Comparison of ENCODE assay signal across 12 cellular contexts in the genomic region with DNA sequence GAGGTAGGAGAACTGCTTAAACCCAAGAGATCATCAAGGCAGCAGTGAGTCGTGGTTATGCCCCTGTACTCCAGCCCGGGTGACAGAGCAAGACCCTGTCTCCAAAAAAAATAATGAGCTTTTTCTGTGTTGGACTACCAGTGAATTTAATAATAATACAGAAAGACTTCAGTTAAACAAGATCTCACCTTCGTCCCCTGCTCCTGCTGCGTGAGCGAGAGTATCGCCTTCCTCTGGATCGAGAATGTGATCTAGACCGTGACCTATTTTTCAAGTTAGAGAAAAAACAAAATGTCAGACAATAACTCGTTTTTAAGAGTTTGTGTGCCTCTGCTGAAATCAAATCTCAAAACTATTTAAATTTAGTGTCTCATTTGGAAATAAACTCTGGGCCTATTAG. TPM values are rescaled to one million over a fixed set of nuclear protein-coding genes. Genes with fewer than 3 reads are reported as not detected.
A peak's percentile ranks its signal among the peaks of the same experiment; 100 is the strongest.
DNase-seq lines count a peak whose midpoint lies in the region; ATAC-seq and TF ChIP-seq lines count a peak whose summit lies in the region.
"Had no signal": no experiment of that assay in that cellular context is flagged by ENCODE, and none has a peak within 500 bp of the region (broad histone marks: within the 10 kb centered on the region; RNA-seq: fewer than 3 reads in every experiment).

No MANE protein-coding gene starts in this region.

- TF ChIP-seq CTCF in CD4-positive, alpha-beta T cell (IDR thresholded peaks at IDR 0.05) = no peak
- TF ChIP-seq CTCF in natural killer cell (IDR thresholded peaks at IDR 0.05) = no peak

- no peaks in the 10 kb centered on the region for H3K9me3 Mint-ChIP-seq in CD4-positive, alpha-beta T cell
- H3K9me3 Mint-ChIP-seq in activated naive CD8-positive, alpha-beta T cell treated with anti-CD3 and anti-CD28 coated beads, Interleukin-2, amount 10 ng/mL, durations not matched to agents 7 days and 5 days = no peaks in the 10 kb centered on the region
- no peaks in the 10 kb centered on the region for H3K9me3 Mint-ChIP-seq in natural killer cell

- H3K36me3 ChIP-seq in HUES64 (ENCODE audit: insufficient read depth, low read length) = peaks cover 68% of the 10 kb centered on the region

- no peaks in the 10 kb centered on the region for H3K27me3 ChIP-seq in CD4-positive, alpha-beta T cell (ENCODE audit: control insufficient read depth, insufficient read depth, low read length)
- no peaks in the 10 kb centered on the region for H3K27me3 ChIP-seq in HUES64 (ENCODE audit: insufficient read depth, low read length)
- H3K27me3 ChIP-seq: tibial nerve had no signal

- peak overlapping the region; percentile 43 for H3K27ac ChIP-seq in CD4-positive, alpha-beta T cell (ENCODE audit: low read depth, low read length)
- no peak overlapping the region for H3K27ac ChIP-seq in HUES64 (ENCODE audit: low read depth, low read length)

- no peak overlapping the region for H3K9ac ChIP-seq in HUES64 (ENCODE audit: low read depth, low read length)

- peak overlapping the region; percentile 99 for H3K4me3 Mint-ChIP-seq in CD4-positive, alpha-beta T cell
- H3K4me3 Mint-ChIP-seq in activated naive CD8-positive, alpha-beta T cell treated with anti-CD3 and anti-CD28 coated beads, Interleukin-2, amount 10 ng/mL, durations not matched to agents 7 days and 5 days = peak overlapping the region; percentile 70
- H3K4me3 Mint-ChIP-seq in natural killer cell = peak overlapping the region; percentile 58

- intact Hi-C loops in CD4-positive, alpha-beta T cell (cut with DNase I, micrococcal nuclease) = loop anchor here in 1 of 2 experiments (10.0 kb wide), 1 partner anchor 1664 kb away; a partner anchor contains a TSS
- intact Hi-C loops in natural killer cell (cut with micrococcal nuclease) = no loop called here

- H3K4me1 ChIP-seq in HUES64 (ENCODE audit: insufficient read depth, low read length) = peaks cover 16% of the 10 kb centered on the region

- no peaks in the 10 kb centered on the region for H3K9me3 ChIP-seq in CD4-positive, alpha-beta T cell (ENCODE audit: control insufficient read depth, low read length)
- no peaks in the 10 kb centered on the region for H3K9me3 ChIP-seq in HUES64 (ENCODE audit: insufficient read depth, low read depth, low read length)
- H3K9me3 ChIP-seq: tibial nerve had no signal

- peaks cover 4% of the 10 kb centered on the region for H3K27me3 Mint-ChIP-seq in CD4-positive, alpha-beta T cell
- H3K27me3 Mint-ChIP-seq in activated naive CD8-positive, alpha-beta T cell treated with anti-CD3 and anti-CD28 coated beads, Interleukin-2, amount 10 ng/mL, durations not matched to agents 7 days and 5 days = no peaks in the 10 kb centered on the region
- peaks cover 0 to 4% of the 10 kb centered on the region in 2 donors for H3K27me3 Mint-ChIP-seq in natural killer cell (ENCODE audit: low read depth in 2 of 2)

- ATAC-seq in CD4-positive, alpha-beta T cell (ENCODE audit: poor library complexity) = no peak
- ATAC-seq in activated naive CD8-positive, alpha-beta T cell treated with anti-CD3 and anti-CD28 coated beads, Interleukin-2, amount 10 ng/mL, durations not matched to agents 7 days and 5 days (ENCODE audit: low read depth) = no peak
- ATAC-seq in natural killer cell (no peak), GM19324 (IDR thresholded peaks at IDR 0.05; ENCODE audit: low FRiP score, unreplicated experiment) (no peak)

- CTCF ChIA-PET in CD4-positive, alpha-beta T cell (lab: Charles Lee) = interaction anchor here (1.9 kb wide), 1 partner anchor 145 kb away, joined by 7 read pairs; no protein-coding TSS in a partner anchor
- CTCF ChIA-PET in HEK293T (lab: Yijun Ruan, JAX) = no interaction called here

- POLR2A ChIA-PET in CD4-positive, alpha-beta T cell (lab: Charles Lee) = interaction anchor here (1.0 to 3.9 kb wide), 4 partner anchors 15 to 167 kb away, joined by 3 to 38 read pairs (median 11); a partner anchor contains a TSS
- POLR2A ChIA-PET in activated naive CD8-positive, alpha-beta T cell treated with anti-CD3 and anti-CD28 coated beads, Interleukin-2, amount 10 ng/mL, durations not matched to agents 7 days and 5 days (lab: Charles Lee) = interaction anchor here (0.6 to 1.6 kb wide), 6 partner anchors 10 to 212 kb away, joined by 3 to 4 read pairs (median 3); a partner anchor contains a TSS
- POLR2A ChIA-PET in HEK293T (lab: Yijun Ruan, JAX) = no interaction called here

- peaks cover 88% of the 10 kb centered on the region for H3K36me3 Mint-ChIP-seq in CD4-positive, alpha-beta T cell (ENCODE audit: low read depth)
- peaks cover 58% of the 10 kb centered on the region for H3K36me3 Mint-ChIP-seq in activated naive CD8-positive, alpha-beta T cell treated with anti-CD3 and anti-CD28 coated beads, Interleukin-2, amount 10 ng/mL, durations not matched to agents 7 days and 5 days
- peaks cover 44% of the 10 kb centered on the region for H3K36me3 Mint-ChIP-seq in natural killer cell

- WGBS in HUES64 = 98% methylated on average over 9 of the region's 9 CpGs

- H3K27ac Mint-ChIP-seq in CD4-positive, alpha-beta T cell = peak overlapping the region; percentile 94
- no peak overlapping the region for H3K27ac Mint-ChIP-seq in activated naive CD8-positive, alpha-beta T cell treated with anti-CD3 and anti-CD28 coated beads, Interleukin-2, amount 10 ng/mL, durations not matched to agents 7 days and 5 days
- peak overlapping the region; percentile 26 to 80 for H3K27ac Mint-ChIP-seq in natural killer cell

- peak overlapping the region; percentile 93 for H3K4me3 ChIP-seq in HUES64 (ENCODE audit: low read length)

- DNase-seq in CD4-positive, alpha-beta T cell = no peak
- DNase-seq in activated naive CD8-positive, alpha-beta T cell treated with anti-CD3 and anti-CD28 coated beads, Interleukin-2, amount 10 ng/mL, durations not matched to agents 7 days and 5 days = no peak
- DNase-seq in natural killer cell (no peak), NCI-H345 (lab: John Stamatoyannopoulos, UW) (no peak), HEK293T (ENCODE audit: extremely low spot score) (no peak), hippocampal formation (lab: John Stamatoyannopoulos, UW) (no peak)
- DNase-seq: DMS79 treated with DMSO at 0.1 percent for 48 hours, NCI-H1092, NCI-H748 treated with DMSO at 0.1 percent for 48 hours had no signal

- peaks cover 80% of the 10 kb centered on the region for H3K4me1 Mint-ChIP-seq in CD4-positive, alpha-beta T cell (ENCODE audit: low read depth)
- peaks cover 63% of the 10 kb centered on the region for H3K4me1 Mint-ChIP-seq in activated naive CD8-positive, alpha-beta T cell treated with anti-CD3 and anti-CD28 coated beads, Interleukin-2, amount 10 ng/mL, durations not matched to agents 7 days and 5 days
- H3K4me1 Mint-ChIP-seq in natural killer cell = peaks cover 65 to 71% of the 10 kb centered on the region in 2 donors

TF ChIP-seq in HEK293T, 16 proteins besides CTCF, POLR2A, EP300 and RAD21:
- TF ChIP-seq ARNT (IDR thresholded peaks at IDR 0.05) (no peak), ELF4 (IDR thresholded peaks at IDR 0.05) (no peak), SP1 (IDR thresholded peaks at IDR 0.05) (no peak), FOXM1 (IDR thresholded peaks at IDR 0.05; ENCODE audit: borderline replicate concordance) (no peak), CTBP1 (IDR thresholded peaks at IDR 0.05; ENCODE audit: borderline replicate concordance) (no peak), FOXA1 (IDR thresholded peaks at IDR 0.05) (no peak), FOXK2 (IDR thresholded peaks at IDR 0.05) (no peak), BHLHE40 (IDR thresholded peaks at IDR 0.05; ENCODE audit: borderline replicate concordance) (no peak), ZNF384 (IDR thresholded peaks at IDR 0.05) (no peak), SUZ12 (IDR thresholded peaks at IDR 0.05) (no peak), LEF1 (IDR thresholded peaks at IDR 0.05; ENCODE audit: borderline replicate concordance) (no peak), HDGF (IDR thresholded peaks at IDR 0.05; ENCODE audit: borderline replicate concordance) (no peak), TARDBP (IDR thresholded peaks at IDR 0.05) (no peak), L3MBTL2 (conservative IDR thresholded peaks at IDR 0.05) (no peak), NFRKB (IDR thresholded peaks at IDR 0.05) (no peak)
- TF ChIP-seq, protein P1, sequence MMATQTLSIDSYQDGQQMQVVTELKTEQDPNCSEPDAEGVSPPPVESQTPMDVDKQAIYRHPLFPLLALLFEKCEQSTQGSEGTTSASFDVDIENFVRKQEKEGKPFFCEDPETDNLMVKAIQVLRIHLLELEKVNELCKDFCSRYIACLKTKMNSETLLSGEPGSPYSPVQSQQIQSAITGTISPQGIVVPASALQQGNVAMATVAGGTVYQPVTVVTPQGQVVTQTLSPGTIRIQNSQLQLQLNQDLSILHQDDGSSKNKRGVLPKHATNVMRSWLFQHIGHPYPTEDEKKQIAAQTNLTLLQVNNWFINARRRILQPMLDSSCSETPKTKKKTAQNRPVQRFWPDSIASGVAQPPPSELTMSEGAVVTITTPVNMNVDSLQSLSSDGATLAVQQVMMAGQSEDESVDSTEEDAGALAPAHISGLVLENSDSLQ (IDR thresholded peaks at IDR 0.05) = no peak
TF ChIP-seq in HEK293T: peak in this region for 0.

RNA-seq across cellular contexts. Expression of a gene that starts 2.8 kb away (rescaled TPM):
- 100 to 1,000 TPM; 550 to 557 TPM for total RNA-seq in CD4-positive, alpha-beta T cell
- polyA plus RNA-seq in HUES64 (2013, experiment 1 of 2) = 398 TPM
- 431 TPM for polyA plus RNA-seq in HUES64 (2013, experiment 2 of 2)
- total RNA-seq in activated naive CD8-positive, alpha-beta T cell treated with anti-CD3 and anti-CD28 coated beads, Interleukin-2, amount 10 ng/mL, durations not matched to agents 7 days and 5 days = 100 to 1,000 TPM; 315 to 318 TPM
- 100 to 1,000 TPM; 323 to 538 (median 359) TPM for total RNA-seq in natural killer cell

RNA-seq across cellular contexts. Expression of a gene that starts 29.6 kb away (rescaled TPM):
- 1 to 10 TPM; 1.2 to 2.1 TPM for total RNA-seq in CD4-positive, alpha-beta T cell
- polyA plus RNA-seq in HUES64 (2013, experiment 1 of 2) = 16.0 TPM
- 12.3 TPM for polyA plus RNA-seq in HUES64 (2013, experiment 2 of 2)
- 10 to 100 TPM; 15.2 to 16.1 TPM for total RNA-seq in activated naive CD8-positive, alpha-beta T cell treated with anti-CD3 and anti-CD28 coated beads, Interleukin-2, amount 10 ng/mL, durations not matched to agents 7 days and 5 days
- 1 to 10 TPM; 3.5 to 7.3 (median 5.7) TPM for total RNA-seq in natural killer cell
